8 cellular contexts compared by ENCODE assay signal in genomic region chr4:26860157-26860921, GRCh38. TPM values are rescaled to one million over a fixed set of nuclear protein-coding genes. Genes with fewer than 3 reads are reported as not detected.
A peak's percentile ranks its signal among the peaks of the same experiment; 100 is the strongest.
DNase-seq lines count a peak whose midpoint lies in the region; ATAC-seq and TF ChIP-seq lines count a peak whose summit lies in the region.

Gene STIM2, plus strand, starts transcription at chr4:26860841.

- H3K9me3 ChIP-seq in SK-N-SH, result no peaks in the 10 kb centered on the region
- no peaks in the 10 kb centered on the region for H3K9me3 ChIP-seq in suprapubic skin

- H3K79me2 ChIP-seq in SK-N-SH (ENCODE audit: insufficient read depth), result peaks cover 32% of the 10 kb centered on the region

- peak; percentile 48 for TF ChIP-seq RAD21 in SK-N-SH (IDR thresholded peaks at IDR 0.05; ENCODE audit: low read length)

- H3K36me3 ChIP-seq in SK-N-SH (replicated peaks in 1 of 2; ENCODE audit: control insufficient read depth in 1 of 2, insufficient read depth in 2 of 2, low read length in 1 of 2) (no peaks in the 10 kb centered on the region), suprapubic skin (no peaks in the 10 kb centered on the region)

- CTCF ChIA-PET in GM10248 (lab: Yijun Ruan, JAX), result interaction anchor here (0.7 to 3.4 kb wide), 12 partner anchors 9 to 150 kb away, joined by 3 to 12 read pairs (median 4); no protein-coding TSS in a partner anchor
- CTCF ChIA-PET in SK-N-SH (lab: Yijun Ruan, JAX), result interaction anchor here (0.6 to 2.2 kb wide), 8 partner anchors 9 to 883 kb away, joined by 3 to 7 read pairs (median 4); no protein-coding TSS in a partner anchor

- peak; percentile 91 for DNase-seq in GM10248 (ENCODE audit: extremely low spot score)
- peak; percentile 75 for DNase-seq in NCI-H1048 (lab: John Stamatoyannopoulos, UW)
- DNase-seq in SK-N-SH, result peak; percentile 94
- peak; percentile 96 for DNase-seq in activated naive CD4-positive, alpha-beta T cell treated with anti-CD3 and anti-CD28 coated beads, Interleukin-2, amount 50 U/mL, for 16 hours
- DNase-seq in germinal center (ENCODE audit: low spot score), result peak; percentile 91
- peak; percentile 72 to 99 (median 97) for DNase-seq in nucleus accumbens (lab: John Stamatoyannopoulos, UW)
- DNase-seq in suprapubic skin (ENCODE audit: low spot score in 2 of 2), result peak; percentile 96 to 97

- peak within 1 kb of the TSS; percentile 100 for H3K4me2 ChIP-seq in SK-N-SH

- peak within 1 kb of the TSS; percentile 60 for H3K9ac ChIP-seq in SK-N-SH

- H3K4me3 ChIP-seq in SK-N-SH (ENCODE audit: low read depth in 2 of 2, low read length in 1 of 2), result peak within 1 kb of the TSS; percentile 84 to 87
- H3K4me3 ChIP-seq in suprapubic skin, result peak within 1 kb of the TSS; percentile 98

- H3K4me1 ChIP-seq in SK-N-SH (ENCODE audit: control insufficient read depth in 1 of 2, insufficient read depth in 2 of 2, low read depth in 1 of 2, low read length in 1 of 2) (peaks cover 13 to 20% of the 10 kb centered on the region in 2 experiments; a peak in 3 of 4 replicates), suprapubic skin (peaks cover 59% of the 10 kb centered on the region)

- peak; percentile 55 for ATAC-seq in HG02571 (IDR thresholded peaks at IDR 0.05; ENCODE audit: unreplicated experiment)

- WGBS in SK-N-SH (ENCODE audit: low lambda C conversion rate), result 2% methylated on average over 35 of the region's 74 CpGs
- under 1% methylated on average over 43 of the region's 74 CpGs for WGBS in suprapubic skin

- no peak for TF ChIP-seq EP300 in SK-N-SH (IDR thresholded peaks at IDR 0.05; ENCODE audit: borderline replicate concordance in 1 of 2, low read depth in 1 of 2, low read length in 1 of 2)
- no peak for TF ChIP-seq EP300 in suprapubic skin (IDR thresholded peaks at IDR 0.05)

- POLR2A ChIA-PET in GM10248 (lab: Yijun Ruan, JAX), result interaction anchor here (0.6 to 2.0 kb wide), 5 partner anchors 25 to 1548 kb away, joined by 4 to 16 read pairs (median 5); partner anchors contain the start of gene ZCCHC4
- POLR2A ChIA-PET in SK-N-SH (lab: Yijun Ruan, JAX), result interaction anchor here (0.7 to 1.2 kb wide), 2 partner anchors 33 to 57 kb away, joined by 3 to 4 read pairs; no protein-coding TSS in a partner anchor

- H4K20me1 ChIP-seq in SK-N-SH (ENCODE audit: insufficient read depth), result peaks cover 5% of the 10 kb centered on the region; the same call in 1 of the 2 replicates

- H3K9me2 ChIP-seq in SK-N-SH, result no peaks in the 10 kb centered on the region

- peak in 1 of 2 donors; percentile 79 for TF ChIP-seq POLR2A in suprapubic skin (IDR thresholded peaks at IDR 0.05)

- peaks cover 20% of the 10 kb centered on the region for H3F3A ChIP-seq in SK-N-SH (replicated peaks; ENCODE audit: insufficient read depth)

- no peaks in the 10 kb centered on the region for H3K27me3 ChIP-seq in SK-N-SH (ENCODE audit: insufficient read depth)
- no peaks in the 10 kb centered on the region for H3K27me3 ChIP-seq in suprapubic skin

- H3K27ac ChIP-seq in SK-N-SH (ENCODE audit: low read depth in 2 of 2, low read length in 1 of 2) (peak within 1 kb of the TSS; percentile 70 to 96), suprapubic skin (peak within 1 kb of the TSS; percentile 98)

- peak within 1 kb of the TSS; percentile 92 for H2AFZ ChIP-seq in SK-N-SH (ENCODE audit: low read depth)

- peak; percentile 38 for TF ChIP-seq CTCF in GM10248 (IDR thresholded peaks at IDR 0.05; ENCODE audit: control extremely low read depth, extremely low read depth, low read depth, missing control alignments)
- TF ChIP-seq CTCF in SK-N-SH (IDR thresholded peaks at IDR 0.05), result peak; percentile 47
- peak; percentile 26 to 41 for TF ChIP-seq CTCF in suprapubic skin (IDR thresholded peaks at IDR 0.05)

TF ChIP-seq in SK-N-SH, 30 proteins besides CTCF, POLR2A, EP300 and RAD21 (continues in another document):
- TF ChIP-seq FOXJ3 (CRISPR knock-in tag; IDR thresholded peaks at IDR 0.05), result no peak
- TF ChIP-seq, protein P1, sequence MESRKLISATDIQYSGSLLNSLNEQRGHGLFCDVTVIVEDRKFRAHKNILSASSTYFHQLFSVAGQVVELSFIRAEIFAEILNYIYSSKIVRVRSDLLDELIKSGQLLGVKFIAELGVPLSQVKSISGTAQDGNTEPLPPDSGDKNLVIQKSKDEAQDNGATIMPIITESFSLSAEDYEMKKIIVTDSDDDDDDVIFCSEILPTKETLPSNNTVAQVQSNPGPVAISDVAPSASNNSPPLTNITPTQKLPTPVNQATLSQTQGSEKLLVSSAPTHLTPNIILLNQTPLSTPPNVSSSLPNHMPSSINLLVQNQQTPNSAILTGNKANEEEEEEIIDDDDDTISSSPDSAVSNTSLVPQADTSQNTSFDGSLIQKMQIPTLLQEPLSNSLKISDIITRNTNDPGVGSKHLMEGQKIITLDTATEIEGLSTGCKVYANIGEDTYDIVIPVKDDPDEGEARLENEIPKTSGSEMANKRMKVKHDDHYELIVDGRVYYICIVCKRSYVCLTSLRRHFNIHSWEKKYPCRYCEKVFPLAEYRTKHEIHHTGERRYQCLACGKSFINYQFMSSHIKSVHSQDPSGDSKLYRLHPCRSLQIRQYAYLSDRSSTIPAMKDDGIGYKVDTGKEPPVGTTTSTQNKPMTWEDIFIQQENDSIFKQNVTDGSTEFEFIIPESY (IDR thresholded peaks at IDR 0.05; ENCODE audit: borderline replicate concordance, low read depth), result no peak
- TF ChIP-seq TEAD4 (IDR thresholded peaks at IDR 0.05; ENCODE audit: borderline replicate concordance, insufficient read depth), result no peak
- no peak for TF ChIP-seq ELF1 (IDR thresholded peaks at IDR 0.05)
- TF ChIP-seq MEF2A (IDR thresholded peaks at IDR 0.05; ENCODE audit: borderline replicate concordance, low read depth), result no peak
- TF ChIP-seq RFX5 (IDR thresholded peaks at IDR 0.05; ENCODE audit: low read length), result no peak
- no peak for TF ChIP-seq JUND (IDR thresholded peaks at IDR 0.05)
- no peak for TF ChIP-seq NFIC (IDR thresholded peaks at IDR 0.05; ENCODE audit: borderline replicate concordance)
- TF ChIP-seq GABPA (IDR thresholded peaks at IDR 0.05; ENCODE audit: low read depth), result no peak
- TF ChIP-seq TAF1 (IDR thresholded peaks at IDR 0.05; ENCODE audit: borderline replicate concordance, low read depth, low read length), result 0 out of 2 replicates have a peak, but pooled peaks have one; percentile 59
- no peak for TF ChIP-seq MAX (IDR thresholded peaks at IDR 0.05; ENCODE audit: low read depth)
- TF ChIP-seq CHD2 (IDR thresholded peaks at IDR 0.05; ENCODE audit: low read length, partially characterized antibody), result no peak
- peak; percentile 68 for TF ChIP-seq GATA2 (CRISPR knock-in tag; IDR thresholded peaks at IDR 0.05)
- no peak for TF ChIP-seq FOXM1 (IDR thresholded peaks at IDR 0.05; ENCODE audit: low read depth)
- TF ChIP-seq POLR2AphosphoS5 (IDR thresholded peaks at IDR 0.05; ENCODE audit: low read depth, low read length), result peak; percentile 87
- TF ChIP-seq RXRA (IDR thresholded peaks at IDR 0.05; ENCODE audit: borderline replicate concordance, low read depth), result no peak
- peak; percentile 62 for TF ChIP-seq MXI1 (IDR thresholded peaks at IDR 0.05; ENCODE audit: low read depth, low read length)
- TF ChIP-seq USF2 (IDR thresholded peaks at IDR 0.05; ENCODE audit: borderline replicate concordance, low read depth, low read length), result no peak
- TF ChIP-seq IRF3 (IDR thresholded peaks at IDR 0.05; ENCODE audit: low read depth, low read length), result no peak
- TF ChIP-seq USF1 (IDR thresholded peaks at IDR 0.05; ENCODE audit: borderline replicate concordance, low read depth), result no peak
- TF ChIP-seq YY1 (IDR thresholded peaks at IDR 0.05; ENCODE audit: low read depth), result no peak
- no peak for TF ChIP-seq TCF12 (IDR thresholded peaks at IDR 0.05)
- TF ChIP-seq EZH2phosphoT487 (IDR thresholded peaks at IDR 0.05; ENCODE audit: borderline replicate concordance, low read depth), result no peak

RNA-seq across cellular contexts. Expression of gene STIM2, which starts in this region (rescaled TPM):
- 14.7 and 18.9 TPM in 2 replicates for polyA plus RNA-seq in SK-N-SH (2012; rRNA removed)
- 7.5 and 8.2 TPM in 2 replicates for polyA plus RNA-seq in SK-N-SH (2012; cell fraction: cytosol; rRNA removed)
- 26.0 and 48.9 TPM in 2 replicates for polyA plus RNA-seq in SK-N-SH (2012; cell fraction: nucleus; rRNA removed)
- total RNA-seq in suprapubic skin, result 10 to 100 TPM; 20.2 to 37.3 (median 27.5) TPM

Comparison
In these comparisons a context has a peak if more than half of its experiments do, and no peak if none do; other contexts are left out.
1. Peak in every context shown above with its lines: DNase-seq, ATAC-seq, H3K4me3 ChIP-seq and H3K27ac ChIP-seq.